ENCODE assay signal across 2 cellular contexts in the genomic region with DNA sequence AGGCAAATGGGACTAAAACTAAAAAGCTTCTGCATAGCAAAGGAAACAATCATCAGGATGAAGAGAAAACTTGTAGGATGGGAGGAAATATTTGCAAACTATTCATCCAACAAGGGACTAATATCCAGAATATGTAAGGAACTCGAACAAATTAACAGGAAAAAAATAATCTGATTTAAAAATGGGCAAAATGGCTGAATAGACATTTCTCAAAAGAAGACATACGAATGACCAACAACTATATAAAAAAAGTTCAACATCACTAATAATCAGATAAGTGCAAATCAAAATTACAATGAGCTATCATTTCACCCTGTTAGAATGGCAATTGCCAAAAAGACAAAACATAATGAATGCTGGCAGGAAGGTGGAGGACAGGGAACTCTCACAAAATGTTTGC.
TF ChIP-seq lines count a peak whose summit lies in the region.

No MANE protein-coding gene starts in this region.

TF ChIP-seq in A549, 52 proteins besides CTCF, POLR2A, EP300 and RAD21:
- peak; percentile 42 for TF ChIP-seq MAFK (IDR thresholded peaks at IDR 0.05; ENCODE audit: partially characterized antibody)
- no peak for TF ChIP-seq EHF (CRISPR knock-in tag; IDR thresholded peaks at IDR 0.05)

TF ChIP-seq in IMR-90, 13 proteins besides CTCF, POLR2A, EP300 and RAD21 (continued from another document):
- TF ChIP-seq MAFK (IDR thresholded peaks at IDR 0.05; ENCODE audit: low read depth, low read length), result peak; percentile 21; the same call in 1 of the 2 replicates
TF ChIP-seq in IMR-90: peak in this region for 1.
